11 cellular contexts compared by ENCODE assay signal in the genomic region with DNA sequence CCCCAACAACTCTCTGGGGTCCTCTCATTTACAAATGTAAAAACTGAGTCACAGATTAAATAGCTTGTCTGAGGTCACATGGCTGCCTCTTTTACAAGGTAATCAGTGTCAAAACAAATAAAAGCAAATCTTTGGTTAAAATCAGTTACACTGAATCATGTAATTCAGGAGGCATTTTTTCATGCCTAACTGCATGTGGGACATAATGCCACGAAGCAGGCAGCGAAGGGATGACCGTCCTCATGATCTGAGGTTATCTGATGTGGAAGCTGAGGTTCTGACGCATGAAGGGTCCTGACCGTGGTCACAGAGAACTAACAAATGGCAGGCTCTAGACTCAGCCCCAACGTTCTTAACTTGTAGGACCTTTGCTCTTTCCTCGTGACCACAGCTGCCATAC.
"Had no signal": no experiment of that assay in that cellular context is flagged by ENCODE, and none has a peak within 500 bp of the region (broad histone marks: within the 10 kb centered on the region; RNA-seq: fewer than 3 reads in every experiment).

No MANE protein-coding gene starts in this region.

- H3K27me3 Mint-ChIP-seq: activated CD4-positive, alpha-beta T cell treated with anti-CD3 and anti-CD28 coated beads, Interleukin-2, amount 10 ng/mL, durations not matched to agents 7 days and 5 days had no signal

- H3K36me3 Mint-ChIP-seq: stimulated activated effector memory CD8-positive, alpha-beta T cell treated with anti-CD3 and anti-CD28 coated beads, Interleukin-12 subunit alpha, Interleukin-12 subunit beta, amount 100 ng/mL, for 72 hours had no signal

- ATAC-seq: lower lobe of right lung; stimulated activated effector memory CD8-positive, alpha-beta T cell treated with anti-CD3 and anti-CD28 coated beads, Interleukin-12 subunit alpha, Interleukin-12 subunit beta, amount 100 ng/mL, for 72 hours had no signal

- H3K27ac ChIP-seq: breast epithelium, epithelial cell of prostate, lower lobe of right lung, sigmoid colon, tibial nerve had no signal

- H3K9me3 ChIP-seq: breast epithelium, lower lobe of right lung, sigmoid colon, tibial nerve had no signal

- H3K27me3 ChIP-seq: breast epithelium, sigmoid colon, tibial nerve had no signal

- DNase-seq: activated CD4-positive, alpha-beta T cell treated with anti-CD3 and anti-CD28 coated beads, Interleukin-2, amount 10 ng/mL, durations not matched to agents 7 days and 5 days; activated CD4-positive, CD25-positive, alpha-beta regulatory T cell; activated naive CD4-positive, alpha-beta T cell; anterior cingulate cortex; dermis blood vessel endothelial cell; lower lobe of right lung; sigmoid colon had no signal

- H3K4me3 Mint-ChIP-seq: activated CD4-positive, alpha-beta T cell treated with anti-CD3 and anti-CD28 coated beads, Interleukin-2, amount 10 ng/mL, durations not matched to agents 7 days and 5 days; stimulated activated effector memory CD8-positive, alpha-beta T cell treated with anti-CD3 and anti-CD28 coated beads, Interleukin-12 subunit alpha, Interleukin-12 subunit beta, amount 100 ng/mL, for 72 hours had no signal

- H3K4me1 ChIP-seq: breast epithelium, tibial nerve had no signal

- H3K9me3 Mint-ChIP-seq: activated CD4-positive, alpha-beta T cell treated with anti-CD3 and anti-CD28 coated beads, Interleukin-2, amount 10 ng/mL, durations not matched to agents 7 days and 5 days; stimulated activated effector memory CD8-positive, alpha-beta T cell treated with anti-CD3 and anti-CD28 coated beads, Interleukin-12 subunit alpha, Interleukin-12 subunit beta, amount 100 ng/mL, for 72 hours had no signal

- H3K4me1 Mint-ChIP-seq: activated CD4-positive, alpha-beta T cell treated with anti-CD3 and anti-CD28 coated beads, Interleukin-2, amount 10 ng/mL, durations not matched to agents 7 days and 5 days; stimulated activated effector memory CD8-positive, alpha-beta T cell treated with anti-CD3 and anti-CD28 coated beads, Interleukin-12 subunit alpha, Interleukin-12 subunit beta, amount 100 ng/mL, for 72 hours had no signal

- H3K4me3 ChIP-seq: breast epithelium, lower lobe of right lung, sigmoid colon, tibial nerve had no signal

- H3K27ac Mint-ChIP-seq: activated CD4-positive, alpha-beta T cell treated with anti-CD3 and anti-CD28 coated beads, Interleukin-2, amount 10 ng/mL, durations not matched to agents 7 days and 5 days; stimulated activated effector memory CD8-positive, alpha-beta T cell treated with anti-CD3 and anti-CD28 coated beads, Interleukin-12 subunit alpha, Interleukin-12 subunit beta, amount 100 ng/mL, for 72 hours had no signal
